ENCODE assay signal across 20 cellular contexts in the genomic region with DNA sequence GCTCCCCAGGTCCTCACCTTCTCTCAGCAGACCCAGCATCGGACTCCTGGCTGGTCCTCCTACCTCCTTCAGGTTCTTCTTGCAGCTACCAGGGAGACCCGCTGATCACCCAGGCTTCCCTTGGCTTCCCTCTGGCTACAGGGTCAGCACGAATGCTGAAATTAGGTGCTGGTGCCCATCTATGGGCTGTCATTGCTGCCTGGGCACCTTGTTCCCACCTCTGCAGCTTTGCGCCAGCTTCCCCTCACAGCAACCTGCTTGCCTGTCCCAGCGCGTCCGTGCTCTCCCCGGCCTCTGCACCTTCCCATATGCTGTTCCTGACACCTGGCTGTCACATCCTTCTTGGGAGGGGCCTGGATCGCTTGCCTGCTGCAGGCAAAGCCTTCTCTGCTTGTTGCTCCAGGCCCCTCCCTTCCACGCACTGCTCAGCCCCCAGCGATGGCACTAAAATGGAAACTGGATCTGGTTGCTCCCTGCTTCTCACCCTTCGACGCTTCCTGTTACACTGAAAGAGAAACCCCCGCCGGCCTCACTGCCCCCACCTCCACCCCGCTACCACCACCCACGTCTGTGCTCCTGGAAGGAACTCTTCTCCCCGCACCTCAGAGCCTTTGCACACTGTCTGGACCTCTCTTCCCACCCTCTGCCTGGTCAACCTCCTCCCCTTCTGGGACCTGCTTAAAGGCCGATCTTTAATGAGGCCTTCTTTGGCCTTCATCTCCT. TPM values are rescaled to one million over a fixed set of nuclear protein-coding genes. Genes with fewer than 3 reads are reported as not detected.
DNase-seq lines count a peak whose midpoint lies in the region; ATAC-seq and TF ChIP-seq lines count a peak whose summit lies in the region.
"Had no signal": no experiment of that assay in that cellular context is flagged by ENCODE, and none has a peak within 500 bp of the region (broad histone marks: within the 10 kb centered on the region; RNA-seq: fewer than 3 reads in every experiment).

No MANE protein-coding gene starts in this region.

- CTCF ChIA-PET in MCF 10A (lab: Yijun Ruan, JAX) = interaction anchor here (0.6 to 5.1 kb wide), 9 partner anchors 8 to 486 kb away, joined by 3 to 50 read pairs (median 4); no protein-coding TSS in a partner anchor

- DNase-seq in DMS153 (lab: John Stamatoyannopoulos, UW) (peak; percentile 48), DMS153 treated with DMSO at 0.1 percent for 48 hours (lab: John Stamatoyannopoulos, UW; ENCODE audit: unreplicated experiment) (no peak), islet precursor cell (peak; percentile 49), MCF 10A (ENCODE audit: unreplicated experiment) (no peak), NCI-H1048 (lab: John Stamatoyannopoulos, UW) (no peak), foreskin keratinocyte (no peak)
- DNase-seq: activated gamma-delta T cell; adrenal gland; AML-193; COR-L47; cortex of kidney; mucosa of descending colon; NCI-H2081; stimulated activated CD4-positive, alpha-beta T cell treated with anti-CD3 and anti-CD28 coated beads, Interleukin-4, amount 100 ng/mL, for 24 hours had no signal

- no peaks in the 10 kb centered on the region for H3K36me3 Mint-ChIP-seq in MCF 10A (ENCODE audit: insufficient read depth, unreplicated experiment)

- no peaks in the 10 kb centered on the region for H4K20me1 ChIP-seq in BLaER1

- peak; percentile 37 for ATAC-seq in HG03342 (IDR thresholded peaks at IDR 0.05; ENCODE audit: unreplicated experiment)
- no peak for ATAC-seq in foreskin keratinocyte
- ATAC-seq: mucosa of descending colon, psoas muscle had no signal

- no peak overlapping the region for H3K27ac Mint-ChIP-seq in MCF 10A (ENCODE audit: low read depth, unreplicated experiment)

- no peaks in the 10 kb centered on the region for H3K27me3 Mint-ChIP-seq in MCF 10A (ENCODE audit: insufficient read depth, unreplicated experiment)

- no peak overlapping the region for H3K9ac ChIP-seq in BLaER1

- H3K4me3 ChIP-seq in BLaER1 = no peak overlapping the region
- H3K4me3 ChIP-seq: adrenal gland, breast epithelium, mucosa of descending colon, psoas muscle, upper lobe of left lung had no signal

- BruUV-seq in MCF 10A (replicated peaks; lab: Mats Ljungman, UMichigan) = no TSS peak

- H3K4me1 ChIP-seq in BLaER1 (peaks cover 97% of the 10 kb centered on the region), foreskin keratinocyte (no peaks in the 10 kb centered on the region)
- H3K4me1 ChIP-seq: adrenal gland, breast epithelium, psoas muscle, upper lobe of left lung had no signal

- H3K9me3 ChIP-seq in BLaER1 = no peaks in the 10 kb centered on the region
- H3K9me3 ChIP-seq: adrenal gland, breast epithelium, mucosa of descending colon, psoas muscle, upper lobe of left lung had no signal

- TF ChIP-seq CTCF in MCF 10A (IDR thresholded peaks at IDR 0.05; ENCODE audit: unreplicated experiment) (no peak), foreskin keratinocyte (conservative IDR thresholded peaks at IDR 0.05) (no peak)

- POLR2A ChIA-PET in MCF 10A (lab: Yijun Ruan, JAX) = no interaction called here

- H3K36me3 ChIP-seq in BLaER1 = no peaks in the 10 kb centered on the region
- H3K36me3 ChIP-seq: adrenal gland, breast epithelium, upper lobe of left lung had no signal

- peak overlapping the region; percentile 74 for H3K4me2 ChIP-seq in BLaER1

- no peak overlapping the region for H3K4me3 Mint-ChIP-seq in MCF 10A (ENCODE audit: unreplicated experiment)

- H3K27me3 ChIP-seq in BLaER1 = no peaks in the 10 kb centered on the region
- H3K27me3 ChIP-seq in foreskin keratinocyte = no peaks in the 10 kb centered on the region
- H3K27me3 ChIP-seq: adrenal gland, upper lobe of left lung had no signal

- H3K27ac ChIP-seq in BLaER1 (peak overlapping the region; percentile 4; the same call in 1 of the 2 replicates), foreskin keratinocyte (no peak overlapping the region)
- H3K27ac ChIP-seq: 22Rv1, adrenal gland, breast epithelium, psoas muscle, upper lobe of left lung had no signal

- H3K4me1 Mint-ChIP-seq in MCF 10A (ENCODE audit: insufficient read depth, unreplicated experiment) = no peaks in the 10 kb centered on the region

- H3K9me3 Mint-ChIP-seq in MCF 10A (ENCODE audit: unreplicated experiment) = peaks cover 24% of the 10 kb centered on the region

- intact Hi-C loops in MCF 10A (cut with micrococcal nuclease) = no loop called here

RNA-seq across cellular contexts. Expression of gene C4orf50, which starts 22.2 kb away (rescaled TPM):
- total RNA-seq in MCF 10A (2022) (not detected in 2 replicates), foreskin keratinocyte (not detected in 2 replicates)
- not detected in 2 replicates for polyA plus RNA-seq in foreskin keratinocyte
- total RNA-seq: psoas muscle had no signal
- polyA plus RNA-seq: psoas muscle had no signal

Comparison
In these comparisons a context has a peak if more than half of its experiments do, and no peak if none do; other contexts are left out.
1. DNase-seq: peak in DMS153 (single experiment) and islet precursor cell (single experiment); none in DMS153 treated with DMSO at 0.1 percent for 48 hours (single experiment), MCF 10A (single experiment), NCI-H1048 (single experiment) and foreskin keratinocyte (0 of 2).